ENCODE assay signal across 9 cellular contexts in genomic region chr7:45922810-45923209, GRCh38. TPM values are rescaled to one million over a fixed set of nuclear protein-coding genes. Genes with fewer than 3 reads are reported as not detected.
DNase-seq lines count a peak whose midpoint lies in the region; ATAC-seq and TF ChIP-seq lines count a peak whose summit lies in the region.
"Had no signal": no experiment of that assay in that cellular context is flagged by ENCODE, and none has a peak within 500 bp of the region (broad histone marks: within the 10 kb centered on the region; RNA-seq: fewer than 3 reads in every experiment).

No MANE protein-coding gene starts in this region.

- TF ChIP-seq CTCF in GM06990 (IDR thresholded peaks at IDR 0.05; ENCODE audit: insufficient read depth, low read length, poor library complexity, severe bottlenecking) = no peak
- no peak for TF ChIP-seq CTCF in fibroblast of lung (conservative IDR thresholded peaks at IDR 0.05 in 1 of 2, IDR thresholded peaks at IDR 0.05 in 1 of 2; ENCODE audit: low read depth in 1 of 2, low read length in 2 of 2)
- no peak for TF ChIP-seq CTCF in psoas muscle (IDR thresholded peaks at IDR 0.05)

- no peaks in the 10 kb centered on the region for H3K9me2 ChIP-seq in Karpas-422 (replicated peaks; ENCODE audit: insufficient read depth, low read length)

- peak overlapping the region; percentile 22 for H3K27ac ChIP-seq in fibroblast of lung (ENCODE audit: insufficient read depth, low read length)
- no peak overlapping the region for H3K27ac ChIP-seq in psoas muscle
- H3K27ac ChIP-seq in Karpas-422 (ENCODE audit: low read length) = no peak overlapping the region

- H3K4me3 ChIP-seq in GM06990 (replicated peaks; ENCODE audit: low read depth, low read length) (0 out of 2 replicates have a peak overlapping the region, but pooled peaks have one; percentile 8), fibroblast of lung (replicated peaks in 1 of 4; ENCODE audit: control extremely low read depth in 1 of 4, insufficient read depth in 1 of 4, low read depth in 3 of 4, low read length in 4 of 4) (peak overlapping the region; percentile 18 to 64 (median 47)), psoas muscle (peak overlapping the region; percentile 65), Karpas-422 (ENCODE audit: low read length) (no peak overlapping the region)

- H4K20me1 ChIP-seq in fibroblast of lung (ENCODE audit: control insufficient read depth, extremely low read depth, insufficient read depth, low read length) (no peaks in the 10 kb centered on the region), Karpas-422 (ENCODE audit: insufficient read depth, low read depth, low read length) (no peaks in the 10 kb centered on the region)

- H3K9me3 ChIP-seq in fibroblast of lung (ENCODE audit: control insufficient read depth, insufficient read depth, low read depth, low read length) (no peaks in the 10 kb centered on the region), psoas muscle (no peaks in the 10 kb centered on the region), Karpas-422 (ENCODE audit: low read length) (no peaks in the 10 kb centered on the region)

- H3K79me2 ChIP-seq in fibroblast of lung (ENCODE audit: control insufficient read depth, insufficient read depth, low read length) (no peaks in the 10 kb centered on the region), Karpas-422 (ENCODE audit: low read length) (no peaks in the 10 kb centered on the region)

- peak overlapping the region; percentile 14 for H3K9ac ChIP-seq in fibroblast of lung (ENCODE audit: insufficient read depth, low read length)
- no peak overlapping the region for H3K9ac ChIP-seq in Karpas-422 (ENCODE audit: low read length)

- ATAC-seq in psoas muscle = peak in 1 of 4 donors; percentile 8

- H3K4me2 ChIP-seq in fibroblast of lung (ENCODE audit: extremely low read depth, insufficient read depth, low read length) = peak overlapping the region; percentile 81
- H3K4me2 ChIP-seq in Karpas-422 (ENCODE audit: low read depth, low read length, poor library complexity, severe bottlenecking) = no peak overlapping the region

- H2AFZ ChIP-seq in fibroblast of lung (ENCODE audit: low read length) (peak overlapping the region; percentile 79), Karpas-422 (ENCODE audit: low read length) (no peak overlapping the region)

- peaks cover 3% of the 10 kb centered on the region for H3K27me3 ChIP-seq in GM06990 (replicated peaks; ENCODE audit: control insufficient read depth, insufficient read depth, low read length)
- H3K27me3 ChIP-seq in fibroblast of lung (ENCODE audit: control insufficient read depth, insufficient read depth, low read length) = peaks cover 24% of the 10 kb centered on the region
- peaks cover 0 to 57% (median 16%) of the 10 kb centered on the region in 3 donors for H3K27me3 ChIP-seq in psoas muscle (ENCODE audit: insufficient read depth in 3 of 3, low read length in 2 of 3)
- H3K27me3 ChIP-seq in Karpas-422 (ENCODE audit: low read length) = no peaks in the 10 kb centered on the region

- H3K36me3 ChIP-seq in GM06990 (ENCODE audit: control insufficient read depth, insufficient read depth, low read length) (no peaks in the 10 kb centered on the region), fibroblast of lung (ENCODE audit: control insufficient read depth, insufficient read depth, low read length) (no peaks in the 10 kb centered on the region), psoas muscle (ENCODE audit: insufficient read depth in 1 of 2, low read depth in 1 of 2) (no peaks in the 10 kb centered on the region), Karpas-422 (ENCODE audit: insufficient read depth, low read length) (no peaks in the 10 kb centered on the region)

- 13 to 22% (median 16%) methylated on average over 11 of the region's 11 CpGs for WGBS in psoas muscle, 3 donors

- DNase-seq in GM06990 (ENCODE audit: extremely low read depth, insufficient read length) (no peak), RPMI7951 (ENCODE audit: low read depth) (peak; percentile 31), fibroblast of lung (ENCODE audit: low read depth in 2 of 2) (peak; percentile 33 to 37), psoas muscle (no peak), Karpas-422 (no peak), amniotic stem cell (lab: John Stamatoyannopoulos, UW) (no peak), islet precursor cell (no peak), NCI-H2107 (lab: John Stamatoyannopoulos, UW) (no peak)

- H3K4me1 ChIP-seq in fibroblast of lung (ENCODE audit: control insufficient read depth, extremely low read depth, insufficient read depth, low read length) (peaks cover 13% of the 10 kb centered on the region), psoas muscle (peaks cover 10% of the 10 kb centered on the region), Karpas-422 (ENCODE audit: low read length) (no peaks in the 10 kb centered on the region)

- intact Hi-C loops in psoas muscle (cut with DNase I) = loop anchor here in 1 of 2 donors (2.0 kb wide), 1 partner anchor 1166 kb away; no protein-coding TSS in a partner anchor

RNA-seq across cellular contexts. Expression of gene IGFBP3, which starts 1.7 kb away (rescaled TPM):
- total RNA-seq in RPMI7951 (2014; rRNA removed; shearing (Covaris generic)) = 10.1 and 11.7 TPM in 2 replicates
- total RNA-seq in fibroblast of lung (8.9 and 158 TPM in 2 replicates), psoas muscle (10 to 100 TPM; 13.9 to 62.6 (median 38.7) TPM)
- polyA plus RNA-seq in fibroblast of lung (80.7 and 227 TPM in 2 replicates), psoas muscle (100 to 1,000 TPM in 1 of 3 donors, 10 to 100 TPM in 2; 19.8 to 114 (median 26.4) TPM)
- 47.2 and 125 TPM in 2 replicates for polyA plus RNA-seq in fibroblast of lung (2012)
- 13.1 and 25.9 TPM in 2 replicates for polyA minus RNA-seq in fibroblast of lung (ENCODE audit: low replicate concordance)
- total RNA-seq in Karpas-422 (2014; rRNA removed; shearing (Covaris generic); ENCODE audit: low replicate concordance) = not detected in 2 replicates

RNA-seq across cellular contexts. Expression of gene IGFBP1, which starts 34.5 kb away (rescaled TPM):
- not detected in 2 replicates for total RNA-seq in RPMI7951 (2014; rRNA removed; shearing (Covaris generic))
- total RNA-seq in fibroblast of lung = not detected in 2 replicates
- not detected in 2 replicates for polyA plus RNA-seq in fibroblast of lung
- not detected in 2 replicates for polyA plus RNA-seq in fibroblast of lung (2012)
- 0.94 TPM in 1 of 2 replicates, not detected in the other for polyA minus RNA-seq in fibroblast of lung (ENCODE audit: low replicate concordance)
- not detected for total RNA-seq in psoas muscle
- not detected for polyA plus RNA-seq in psoas muscle
- not detected in 2 replicates for total RNA-seq in Karpas-422 (2014; rRNA removed; shearing (Covaris generic); ENCODE audit: low replicate concordance)
- total RNA-seq: SK-MEL-5 had no signal

RNA-seq across cellular contexts. Expression of gene CCDC201, which starts 49.9 kb away (rescaled TPM):
- total RNA-seq in RPMI7951 (2014; rRNA removed; shearing (Covaris generic)) = not detected in 2 replicates
- not detected in 2 replicates for total RNA-seq in fibroblast of lung
- polyA plus RNA-seq in fibroblast of lung = not detected in 2 replicates
- polyA plus RNA-seq in fibroblast of lung (2012) = not detected in 2 replicates
- polyA minus RNA-seq in fibroblast of lung (ENCODE audit: low replicate concordance) = not detected in 2 replicates
- total RNA-seq in psoas muscle = not detected
- not detected for polyA plus RNA-seq in psoas muscle
- not detected in 2 replicates for total RNA-seq in Karpas-422 (2014; rRNA removed; shearing (Covaris generic); ENCODE audit: low replicate concordance)
- total RNA-seq: SK-MEL-5 had no signal

Comparison
In these comparisons a context has a peak if more than half of its experiments do, and no peak if none do; other contexts are left out.
1. DNase-seq: peak in RPMI7951 (single experiment) and fibroblast of lung (2 of 2); none in GM06990 (single experiment), psoas muscle (0 of 2), Karpas-422 (single experiment), amniotic stem cell (single experiment), islet precursor cell (single experiment) and NCI-H2107 (single experiment).